Comparison of ENCODE assay signal across 11 cellular contexts in the genomic region with DNA sequence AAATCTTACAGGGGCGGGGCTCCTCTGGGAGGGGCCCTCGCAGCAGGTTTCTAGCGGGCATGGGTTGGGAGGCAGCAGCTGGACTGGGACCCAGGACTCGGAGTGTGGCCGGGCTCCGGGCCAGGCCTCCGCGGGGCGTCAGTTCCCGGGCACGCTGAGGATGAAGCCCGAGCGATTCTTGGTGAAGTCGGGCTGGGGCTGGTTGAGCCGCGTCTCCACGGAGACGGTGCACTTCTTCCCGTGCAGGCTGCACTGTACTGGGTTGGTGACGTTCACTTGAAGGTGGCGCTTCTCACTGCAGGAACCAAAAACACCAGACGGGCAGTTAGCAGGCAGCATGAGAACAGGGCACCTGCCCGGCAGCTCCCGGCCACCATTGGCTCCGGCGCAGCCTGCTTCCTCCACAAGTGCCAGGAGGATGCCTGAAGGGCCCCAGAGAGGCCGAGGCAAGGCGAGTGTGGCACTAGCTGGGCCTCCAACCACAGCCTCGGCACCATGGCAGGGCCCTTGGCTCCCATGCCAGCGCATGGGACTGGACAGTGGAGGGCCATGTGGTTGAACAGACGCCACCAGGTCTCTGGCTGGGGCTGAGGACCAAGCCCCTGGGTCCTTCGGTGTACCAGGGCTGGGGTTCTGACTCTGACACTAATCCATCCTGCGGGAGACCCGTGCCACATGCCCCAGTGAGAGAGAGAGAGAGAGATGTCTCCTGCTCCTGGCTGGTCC. TPM values are rescaled to one million over a fixed set of nuclear protein-coding genes. Genes with fewer than 3 reads are reported as not detected.
A peak's percentile ranks its signal among the peaks of the same experiment; 100 is the strongest.
DNase-seq lines count a peak whose midpoint lies in the region; ATAC-seq and TF ChIP-seq lines count a peak whose summit lies in the region.
"Had no signal": no experiment of that assay in that cellular context is flagged by ENCODE, and none has a peak within 500 bp of the region (broad histone marks: within the 10 kb centered on the region; RNA-seq: fewer than 3 reads in every experiment).

No MANE protein-coding gene starts in this region.

- no peaks in the 10 kb centered on the region for H3K36me3 ChIP-seq in transverse colon
- H3K36me3 ChIP-seq in upper lobe of right lung, result no peaks in the 10 kb centered on the region

- no peaks in the 10 kb centered on the region for H3K9me3 Mint-ChIP-seq in Calu3 (ENCODE audit: low read depth, unreplicated experiment)
- H3K9me3 Mint-ChIP-seq: neural crest cell, T-cell had no signal

- H3K27me3 Mint-ChIP-seq in Calu3 (ENCODE audit: unreplicated experiment), result no peaks in the 10 kb centered on the region
- H3K27me3 Mint-ChIP-seq: T-cell had no signal

- CTCF ChIA-PET in Calu3 (lab: Charles Lee), result no interaction called here

- no peak overlapping the region for H3K27ac Mint-ChIP-seq in Calu3 (ENCODE audit: unreplicated experiment)

- no peak overlapping the region for H3K27ac ChIP-seq in transverse colon
- no peak overlapping the region for H3K27ac ChIP-seq in upper lobe of right lung

- ATAC-seq in upper lobe of right lung, result no peak

- H3K36me3 Mint-ChIP-seq in Calu3 (ENCODE audit: insufficient read depth, unreplicated experiment), result no peaks in the 10 kb centered on the region

- no peak for TF ChIP-seq CTCF in transverse colon (IDR thresholded peaks at IDR 0.05)
- TF ChIP-seq CTCF in Calu3 (IDR thresholded peaks at IDR 0.05; ENCODE audit: unreplicated experiment), result no peak
- TF ChIP-seq CTCF in upper lobe of right lung (IDR thresholded peaks at IDR 0.05), result no peak

- in situ Hi-C loops in transverse colon (cut with MboI; ENCODE audit: low pct_ligation_motif_present in 1 of 4, low pct_unique_long_range_greater_than_20kb in 1 of 4, low sequenced_read_pairs in 3 of 4), result loop anchor here in 2 of 4 donors (25.0 kb wide), 2 partner anchors 268 to 418 kb away; no protein-coding TSS in a partner anchor

- 89% methylated on average over 34 of the region's 34 CpGs; no CpG with 5 or more reads in 1 of the 2 donors for WGBS in transverse colon (ENCODE audit: low coverage in 1 of 2), 2 donors

- H3K4me3 ChIP-seq in transverse colon (no peak overlapping the region), upper lobe of right lung (no peak overlapping the region)

- no peaks in the 10 kb centered on the region for H3K27me3 ChIP-seq in transverse colon
- H3K27me3 ChIP-seq in upper lobe of right lung, result no peaks in the 10 kb centered on the region

- H3K4me3 Mint-ChIP-seq in Calu3 (ENCODE audit: low read depth, unreplicated experiment), result no peak overlapping the region
- H3K4me3 Mint-ChIP-seq: neural crest cell had no signal

- intact Hi-C loops in transverse colon (cut with DNase I; ENCODE audit: low total_unique reads), result no loop called here
- intact Hi-C loops in Calu3 (cut with micrococcal nuclease; ENCODE audit: unreplicated experiment), result no loop called here
- intact Hi-C loops in upper lobe of right lung (cut with DNase I), result no loop called here

- H3K4me1 Mint-ChIP-seq in Calu3 (ENCODE audit: low read depth, unreplicated experiment), result no peaks in the 10 kb centered on the region

- DNase-seq in DMS53 (lab: John Stamatoyannopoulos, UW), result peak; percentile 75
- DNase-seq in NCI-H128 (lab: John Stamatoyannopoulos, UW; ENCODE audit: unreplicated experiment), result peak; percentile 39
- peak; percentile 23 for DNase-seq in SK-N-DZ (ENCODE audit: low spot score)
- peak; percentile 87 for DNase-seq in myocyte (ENCODE audit: low read depth)
- DNase-seq in transverse colon, result no peak
- no peak for DNase-seq in NK-92 treated with Interleukin-12 subunit alpha and Interleukin-12 subunit beta, amount 100 ng/mL, for 24 hours (lab: John Stamatoyannopoulos, UW)
- DNase-seq in Calu3, result no peak
- no peak for DNase-seq in upper lobe of right lung
- DNase-seq: effector CD8-positive, alpha-beta T cell had no signal

- TF ChIP-seq EP300 in transverse colon (IDR thresholded peaks at IDR 0.05; ENCODE audit: low read depth), result no peak

- TF ChIP-seq POLR2A in transverse colon (IDR thresholded peaks at IDR 0.05), result no peak

- no peaks in the 10 kb centered on the region for H3K4me1 ChIP-seq in transverse colon
- peaks cover 7% of the 10 kb centered on the region for H3K4me1 ChIP-seq in upper lobe of right lung

- H3K9me3 ChIP-seq in transverse colon (no peaks in the 10 kb centered on the region), upper lobe of right lung (no peaks in the 10 kb centered on the region)

- BruUV-seq in Calu3 (replicated peaks; lab: Mats Ljungman, UMichigan), result no TSS peak

RNA-seq across cellular contexts. Expression of gene CDK5R1, which starts 8.0 kb away (rescaled TPM):
- 21.6 and 23.7 TPM in 2 replicates for polyA plus RNA-seq in SK-N-DZ (2014; cell fraction: cytosol; rRNA removed)
- 20.3 and 21.7 TPM in 2 replicates for polyA plus RNA-seq in SK-N-DZ (2014; cell fraction: nucleus; rRNA removed)
- total RNA-seq in myocyte, result 25.8 and 39.6 TPM in 2 replicates
- 13.4 TPM for polyA plus RNA-seq in myocyte (2012)
- total RNA-seq in transverse colon, result 10 to 100 TPM in 1 of 4 donors, 1 to 10 TPM in 3; 1.3 to 41.2 (median 2.4) TPM
- total RNA-seq in Calu3 (2022), result 4.0 and 4.3 TPM in 2 replicates
- 1.6 TPM for total RNA-seq in upper lobe of right lung

RNA-seq across cellular contexts. Expression of gene PSMD11, which starts 50.5 kb away (rescaled TPM):
- 56.4 and 58.2 TPM in 2 replicates for polyA plus RNA-seq in SK-N-DZ (2014; cell fraction: cytosol; rRNA removed)
- 34.3 and 88.4 TPM in 2 replicates for polyA plus RNA-seq in SK-N-DZ (2014; cell fraction: nucleus; rRNA removed)
- 93.7 and 95.0 TPM in 2 replicates for total RNA-seq in myocyte
- 108 TPM for polyA plus RNA-seq in myocyte (2012)
- 100 to 1,000 TPM in 1 of 4 donors, 10 to 100 TPM in 3; 20.9 to 238 (median 62.3) TPM for total RNA-seq in transverse colon
- 152 and 167 TPM in 2 replicates for total RNA-seq in Calu3 (2022)
- total RNA-seq in upper lobe of right lung, result 62.8 TPM

Comparison
In these comparisons a context has a peak if more than half of its experiments do, and no peak if none do; other contexts are left out.
1. DNase-seq: peak in DMS53 (single experiment), NCI-H128 (single experiment), SK-N-DZ (single experiment) and myocyte (single experiment); none in transverse colon (single experiment), NK-92 treated with Interleukin-12 subunit alpha and Interleukin-12 subunit beta, amount 100 ng/mL, for 24 hours (single experiment), Calu3 (single experiment) and upper lobe of right lung (single experiment).